Comparison of ENCODE assay signal across 21 cellular contexts in genomic region chr16:52251495-52251894, GRCh38.
DNase-seq lines count a peak whose midpoint lies in the region; ATAC-seq, FAIRE-seq and TF ChIP-seq lines count a peak whose summit lies in the region.
"Had no signal": no experiment of that assay in that cellular context is flagged by ENCODE, and none has a peak within 500 bp of the region (broad histone marks: within the 10 kb centered on the region; RNA-seq: fewer than 3 reads in every experiment).

No MANE protein-coding gene starts in this region.

- peak overlapping the region; percentile 32 to 42; a peak in 2 of 4 replicates for H3K4me2 ChIP-seq in H1 (ENCODE audit: insufficient read depth in 1 of 2, low read depth in 2 of 2, low read length in 2 of 2)
- H3K4me2 ChIP-seq in mesendoderm (ENCODE audit: low read length) = no peak overlapping the region
- H3K4me2 ChIP-seq: BLaER1 had no signal

- peak overlapping the region in 1 of 4 experiments; percentile 13; a peak in 1 of 8 replicates for H3K4me3 ChIP-seq in H1 (ENCODE audit: extremely low read depth in 1 of 4, insufficient read depth in 2 of 4, low read depth in 3 of 4, low read length in 4 of 4)
- H3K4me3 ChIP-seq in mesendoderm (ENCODE audit: low read length) = no peak overlapping the region
- H3K4me3 ChIP-seq: BLaER1, cardiac muscle cell, esophagus squamous epithelium, lung, SJCRH30, thyroid gland had no signal

- 43% methylated on average over 4 of the region's 4 CpGs; no CpG with 5 or more reads in 1 of the 2 experiments for WGBS in H1 (ENCODE audit: extremely low coverage in 1 of 2, insufficient coverage in 1 of 2, insufficient read length in 1 of 2, insufficient replicate concordance in 2 of 2, low coverage in 1 of 2, low lambda C conversion rate in 2 of 2, missing lambda C conversion rate in 1 of 2), 2 experiments
- WGBS in mesendoderm (ENCODE audit: extremely low coverage, insufficient coverage, low lambda C conversion rate) = no CpG with 5 or more reads among the region's 4 CpGs

- no peak for TF ChIP-seq POLR2A in H1 (IDR thresholded peaks at IDR 0.05; ENCODE audit: control extremely low read depth in 1 of 2, low read depth in 2 of 2, low read length in 2 of 2)

- H2BK5ac ChIP-seq in H1 (ENCODE audit: low read depth, low read length) (no peak overlapping the region), mesendoderm (ENCODE audit: low read length) (no peak overlapping the region)

- 0 out of 2 replicates have a peak overlapping the region, but pooled peaks have one; percentile 38 for H3K27ac ChIP-seq in H1 (ENCODE audit: low read depth, low read length)
- no peak overlapping the region for H3K27ac ChIP-seq in mesendoderm (ENCODE audit: low read depth, low read length)
- H3K27ac ChIP-seq: BLaER1, cardiac muscle cell, esophagus squamous epithelium, SJCRH30, thyroid gland had no signal

- H3K9ac ChIP-seq in H1 (replicated peaks in 1 of 4; ENCODE audit: extremely low read depth in 1 of 4, low read depth in 3 of 4, low read length in 3 of 4) (no peak overlapping the region), mesendoderm (ENCODE audit: low read length) (no peak overlapping the region)
- H3K9ac ChIP-seq: BLaER1 had no signal

- H2BK120ac ChIP-seq in H1 (replicated peaks; ENCODE audit: low read depth, low read length) = no peak overlapping the region
- no peak overlapping the region for H2BK120ac ChIP-seq in mesendoderm (ENCODE audit: low read depth, low read length)

- H3K79me1 ChIP-seq in H1 (ENCODE audit: low read depth, low read length) = no peaks in the 10 kb centered on the region
- H3K79me1 ChIP-seq in mesendoderm (ENCODE audit: low read length) = no peaks in the 10 kb centered on the region

- peak overlapping the region; percentile 84 for H4K5ac ChIP-seq in H1 (ENCODE audit: insufficient read length, low read depth, low read length)
- H4K5ac ChIP-seq in mesendoderm (ENCODE audit: low read length) = no peak overlapping the region

- CTCF ChIA-PET in H1 (lab: Charles Lee; ENCODE audit: partially characterized antibody) = no interaction called here

- no peak overlapping the region for H3K14ac ChIP-seq in H1 (ENCODE audit: insufficient read length)

- no peak overlapping the region for H2BK15ac ChIP-seq in H1 (ENCODE audit: low read length)
- H2BK15ac ChIP-seq in mesendoderm (replicated peaks; ENCODE audit: low read depth) = no peak overlapping the region

- H2AFZ ChIP-seq in H1 (ENCODE audit: low read length) = peak overlapping the region; percentile 9; the same call in 1 of the 2 replicates

- H3K56ac ChIP-seq in H1 (replicated peaks; ENCODE audit: insufficient read length, low read depth, low read length) (no peak overlapping the region), mesendoderm (ENCODE audit: low read length) (no peak overlapping the region)

- no peak for ATAC-seq in GM18861 (IDR thresholded peaks at IDR 0.05; ENCODE audit: unreplicated experiment)
- ATAC-seq: HCT116; naive thymus-derived CD8-positive, alpha-beta T cell had no signal

- no peak for TF ChIP-seq RAD21 in H1 (IDR thresholded peaks at IDR 0.05 in 1 of 2, conservative IDR thresholded peaks at IDR 0.05 in 1 of 2; ENCODE audit: low read depth in 2 of 2, low read length in 2 of 2)

- in situ Hi-C loops in ACHN (cut with HindIII; ENCODE audit: low pct_ligation_motif_present, low pct_unique_long_range_greater_than_20kb, low sequenced_read_pairs) = no loop called here

- H4K8ac ChIP-seq in H1 (ENCODE audit: extremely low read depth, insufficient read depth, low read length) (no peak overlapping the region), mesendoderm (ENCODE audit: low read depth, low read length) (no peak overlapping the region)

- peak; percentile 19 for FAIRE-seq in H1 (lab: Jason Lieb, UNC)
- FAIRE-seq: G401.6 had no signal

- no peak overlapping the region for H4K91ac ChIP-seq in H1 (replicated peaks; ENCODE audit: insufficient read length, low read length)

- H3K4ac ChIP-seq in H1 (replicated peaks; ENCODE audit: insufficient read length, low read depth, low read length) = no peak overlapping the region
- no peak overlapping the region for H3K4ac ChIP-seq in mesendoderm (ENCODE audit: low read depth, low read length)

- no peak for TF ChIP-seq EP300 in H1 (IDR thresholded peaks at IDR 0.05; ENCODE audit: borderline replicate concordance in 1 of 2, low read depth in 2 of 2, low read length in 2 of 2)

- H4K20me1 ChIP-seq in H1 (replicated peaks in 1 of 2; ENCODE audit: control insufficient read depth in 1 of 2, insufficient read depth in 2 of 2, low read length in 2 of 2) = no peaks in the 10 kb centered on the region
- H4K20me1 ChIP-seq: BLaER1 had no signal

- H2BK20ac ChIP-seq in H1 (ENCODE audit: low read length) = peak overlapping the region; percentile 73; the same call in 1 of the 2 replicates

- H2AK5ac ChIP-seq in H1 (ENCODE audit: low read depth, low read length) (no peak overlapping the region), mesendoderm (ENCODE audit: low read length) (no peak overlapping the region)

- DNase-seq in NCI-H82 (lab: John Stamatoyannopoulos, UW) (peak; percentile 13), NCI-H82 treated with DMSO at 0.1 percent for 48 hours (lab: John Stamatoyannopoulos, UW; ENCODE audit: unreplicated experiment) (no peak), NCI-H69 (lab: John Stamatoyannopoulos, UW) (peak; percentile 89), H1 (ENCODE audit: low read depth in 1 of 2, low spot score in 2 of 2) (no peak), renal cortical epithelial cell (ENCODE audit: low read depth) (peak; percentile 52), ACHN (no peak), mesendoderm (no peak)
- DNase-seq: 8988T; activated CD4-positive, CD25-positive, alpha-beta regulatory T cell; esophagus squamous epithelium; naive thymus-derived CD8-positive, alpha-beta T cell; NCI-H1694; SJCRH30; T-helper 2 cell; thyroid gland had no signal

- H3K4me1 ChIP-seq in H1 (replicated peaks in 1 of 4; ENCODE audit: control insufficient read depth in 3 of 4, insufficient read depth in 4 of 4, low read length in 3 of 4) (peaks cover 0 to 12% (median 7%) of the 10 kb centered on the region in 4 experiments; a peak in 3 of 7 replicates), mesendoderm (ENCODE audit: control insufficient read depth, low read depth, low read length) (no peaks in the 10 kb centered on the region)
- H3K4me1 ChIP-seq: BLaER1, SJCRH30, thyroid gland had no signal

- H3K23me2 ChIP-seq in H1 (ENCODE audit: low read depth, low read length) = no peaks in the 10 kb centered on the region

- H3K79me2 ChIP-seq in H1 (ENCODE audit: control insufficient read depth in 1 of 2, insufficient read depth in 2 of 2, low read length in 2 of 2) (no peaks in the 10 kb centered on the region), mesendoderm (ENCODE audit: control insufficient read depth, insufficient read depth, low read length) (no peaks in the 10 kb centered on the region)

- H3K23ac ChIP-seq in H1 (ENCODE audit: insufficient read length) (no peak overlapping the region), mesendoderm (ENCODE audit: low read length) (no peak overlapping the region)

- POLR2A ChIA-PET in H1 (lab: Charles Lee; ENCODE audit: partially characterized antibody) = no interaction called here

- H2BK12ac ChIP-seq in H1 (ENCODE audit: low read depth, low read length) = no peak overlapping the region

- H3K18ac ChIP-seq in H1 (ENCODE audit: extremely low read depth, low read length) = no peak overlapping the region
- no peak overlapping the region for H3K18ac ChIP-seq in mesendoderm (ENCODE audit: low read length)

- TF ChIP-seq CTCF in H1 (IDR thresholded peaks at IDR 0.05; ENCODE audit: control extremely low read depth in 1 of 3, insufficient read depth in 1 of 3, low read depth in 1 of 3, low read length in 3 of 3) = no peak

- H3K9me3 ChIP-seq in H1 (ENCODE audit: insufficient read depth in 2 of 2, low read depth in 1 of 2, low read length in 1 of 2) = peaks cover 0 to 6% of the 10 kb centered on the region in 2 experiments; a peak in 2 of 4 replicates
- H3K9me3 ChIP-seq: BLaER1, SJCRH30, thyroid gland had no signal

- H3K27me3 ChIP-seq in H1 (replicated peaks in 1 of 4; ENCODE audit: control insufficient read depth in 3 of 4, extremely low read depth in 1 of 4, insufficient read depth in 3 of 4, low read length in 3 of 4) (no peaks in the 10 kb centered on the region), mesendoderm (ENCODE audit: insufficient read depth, low read length, poor library complexity) (no peaks in the 10 kb centered on the region)
- H3K27me3 ChIP-seq: BLaER1, cardiac muscle cell, esophagus squamous epithelium, SJCRH30, thyroid gland had no signal

- H3K36me3 ChIP-seq in H1 (ENCODE audit: control insufficient read depth in 2 of 4, insufficient read depth in 4 of 4, low read length in 3 of 4) (no peaks in the 10 kb centered on the region), mesendoderm (ENCODE audit: control insufficient read depth, insufficient read depth, low read length) (no peaks in the 10 kb centered on the region)
- H3K36me3 ChIP-seq: BLaER1, cardiac muscle cell, esophagus squamous epithelium, SJCRH30, thyroid gland had no signal

TF ChIP-seq in H1, 55 proteins besides CTCF, POLR2A, EP300 and RAD21 (continues in another document):
- TF ChIP-seq ZNF274 (IDR thresholded peaks at IDR 0.05; ENCODE audit: borderline replicate concordance, extremely low read depth, low read length) (no peak), POLR2AphosphoS5 (IDR thresholded peaks at IDR 0.05; ENCODE audit: low read depth, low read length) (no peak), RXRA (IDR thresholded peaks at IDR 0.05; ENCODE audit: insufficient read depth, low read depth, low read length) (no peak), JUN (IDR thresholded peaks at IDR 0.05; ENCODE audit: low read depth, low read length) (no peak), SAP30 (IDR thresholded peaks at IDR 0.05; ENCODE audit: insufficient read depth, insufficient replicate concordance, low read length) (no peak), KDM5A (IDR thresholded peaks at IDR 0.05; ENCODE audit: low read length) (no peak), FOSL1 (IDR thresholded peaks at IDR 0.05; ENCODE audit: insufficient read depth, low read depth, low read length) (no peak), SRF (IDR thresholded peaks at IDR 0.05; ENCODE audit: low read depth, low read length) (no peak), TAF7 (optimal IDR thresholded peaks at IDR 0.05; ENCODE audit: borderline replicate concordance, low read depth, low read length) (no peak), KDM1A (IDR thresholded peaks at IDR 0.05; ENCODE audit: borderline replicate concordance, low read length) (no peak), SP4 (IDR thresholded peaks at IDR 0.05; ENCODE audit: low read length) (no peak), MAX (IDR thresholded peaks at IDR 0.05) (no peak), JUND (IDR thresholded peaks at IDR 0.05; ENCODE audit: low read length) (no peak), KDM4A (IDR thresholded peaks at IDR 0.05; ENCODE audit: low read depth, low read length, severe bottlenecking) (no peak), NANOG (IDR thresholded peaks at IDR 0.05; ENCODE audit: insufficient read depth, low read depth, low read length, poor library complexity, severe bottlenecking) (no peak), BACH1 (IDR thresholded peaks at IDR 0.05; ENCODE audit: low read length) (no peak)

Comparison
In these comparisons a context has a peak if more than half of its experiments do, and no peak if none do; other contexts are left out.
1. DNase-seq: peak in NCI-H82 (single experiment), NCI-H69 (single experiment) and renal cortical epithelial cell (single experiment); none in NCI-H82 treated with DMSO at 0.1 percent for 48 hours (single experiment), H1 (0 of 2), ACHN (single experiment) and mesendoderm (single experiment).